In the genomic region with DNA sequence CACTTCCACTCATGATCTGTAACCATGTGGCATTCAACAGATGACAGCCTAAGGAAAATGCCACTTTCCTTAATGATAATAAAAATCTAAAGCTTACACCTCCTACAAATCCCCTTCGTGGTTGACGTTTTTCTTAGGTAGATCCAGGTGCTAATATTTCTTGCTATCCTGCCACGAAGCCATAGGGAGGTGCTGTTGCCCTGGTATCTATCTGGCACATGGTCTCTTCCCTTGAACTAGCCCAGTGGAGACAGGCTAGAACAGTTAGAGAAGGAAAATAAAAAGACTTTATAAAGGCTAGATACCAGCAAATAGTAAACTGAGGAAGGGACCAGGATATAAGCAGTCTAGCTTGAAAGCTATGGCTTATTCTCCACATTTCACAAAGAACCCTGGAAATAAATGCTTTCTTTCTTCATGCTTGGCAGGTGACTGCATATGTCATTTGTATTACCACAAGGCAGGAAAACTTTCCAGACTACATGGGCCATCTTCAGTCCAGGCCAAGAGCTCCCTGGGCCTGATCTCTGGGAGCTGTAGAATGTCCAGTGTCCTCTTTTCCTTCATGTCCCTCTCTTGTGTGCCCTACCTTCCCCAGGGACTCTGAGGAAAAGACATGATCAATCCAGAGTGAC, we compare ENCODE assay signal across 10 cellular contexts. TPM values are rescaled to one million over a fixed set of nuclear protein-coding genes. Genes with fewer than 3 reads are reported as not detected.
DNase-seq lines count a peak whose midpoint lies in the region; TF ChIP-seq lines count a peak whose summit lies in the region.
"Had no signal": no experiment of that assay in that cellular context is flagged by ENCODE, and none has a peak within 500 bp of the region (broad histone marks: within the 10 kb centered on the region; RNA-seq: fewer than 3 reads in every experiment).

No MANE protein-coding gene starts in this region.

- H3K4me3 ChIP-seq in Jurkat, Clone E6-1 (ENCODE audit: low read length): no peak overlapping the region
- no peak overlapping the region for H3K4me3 ChIP-seq in osteoblast (ENCODE audit: insufficient read depth, low read length)
- H3K4me3 ChIP-seq: SJSA1 had no signal

- H4K20me1 ChIP-seq in osteoblast (ENCODE audit: insufficient read depth, low read length): no peaks in the 10 kb centered on the region

- H3K36me3 ChIP-seq in osteoblast (ENCODE audit: insufficient read depth, low read length): no peaks in the 10 kb centered on the region
- H3K36me3 ChIP-seq: SJSA1 had no signal

- peak; percentile 47 for TF ChIP-seq CTCF in GM13976 (IDR thresholded peaks at IDR 0.05; ENCODE audit: borderline replicate concordance, control extremely low read depth, extremely low read depth, insufficient read depth, missing control alignments)
- TF ChIP-seq CTCF in RWPE1 (conservative IDR thresholded peaks at IDR 0.05; ENCODE audit: low read depth): 0 out of 2 replicates have a peak, but pooled peaks have one; percentile 8
- no peak for TF ChIP-seq CTCF in osteoblast (IDR thresholded peaks at IDR 0.05; ENCODE audit: extremely low read depth, low read depth, low read length)

- H3K4me1 ChIP-seq in osteoblast (ENCODE audit: insufficient read depth, low read length): no peaks in the 10 kb centered on the region
- H3K4me1 ChIP-seq: SJSA1 had no signal

- CTCF ChIA-PET in RWPE1 (lab: Yijun Ruan, JAX): no interaction called here

- H2AFZ ChIP-seq in osteoblast (ENCODE audit: low read length): no peak overlapping the region

- H3K9me3 ChIP-seq in osteoblast (ENCODE audit: low read depth, low read length): no peaks in the 10 kb centered on the region
- H3K9me3 ChIP-seq: SJSA1 had no signal

- H3K27me3 ChIP-seq in osteoblast (ENCODE audit: insufficient read depth, low read length): no peaks in the 10 kb centered on the region
- H3K27me3 ChIP-seq: SJSA1 had no signal

- no peak overlapping the region for H3K4me2 ChIP-seq in osteoblast (ENCODE audit: insufficient read depth, low read length)

- in situ Hi-C loops in GM13976 (cut with MboI; ENCODE audit: low sequenced_read_pairs, unreplicated experiment): loop anchor here (10.0 kb wide), 1 partner anchor 274 kb away; no protein-coding TSS in a partner anchor

- DNase-seq in GM13976 (ENCODE audit: low spot score) (peak; percentile 46), RWPE1 (ENCODE audit: low spot score) (peak; percentile 29), iPS DF 4.7 (ENCODE audit: extremely low read depth, low spot score) (peak; percentile 46), cortex of kidney (lab: John Stamatoyannopoulos, UW) (no peak), osteoblast (ENCODE audit: insufficient read length, low spot score, missing footprints) (no peak)
- DNase-seq in Jurkat, Clone E6-1 (ENCODE audit: low read depth, low spot score): peak; percentile 24
- DNase-seq in activated naive CD4-positive, alpha-beta T cell (lab: John Stamatoyannopoulos, UW): no peak

- POLR2A ChIA-PET in RWPE1 (lab: Yijun Ruan, JAX; ENCODE audit: low non-redundant PET): no interaction called here

- no peaks in the 10 kb centered on the region for H3K79me2 ChIP-seq in osteoblast (ENCODE audit: insufficient read depth, low read length)

- no peak overlapping the region for H3K27ac ChIP-seq in RWPE1
- no peak overlapping the region for H3K27ac ChIP-seq in osteoblast (ENCODE audit: low read depth, low read length)
- H3K27ac ChIP-seq: SJSA1 had no signal

RNA-seq across cellular contexts. Expression of gene SPIC, which starts 15.3 kb away (rescaled TPM):
- polyA plus RNA-seq in Jurkat, Clone E6-1 (2012; ENCODE audit: insufficient read depth, insufficient read length): not detected
- not detected in 2 replicates for total RNA-seq in osteoblast
- total RNA-seq: glomerular endothelial cell, SJSA1, subcutaneous adipose tissue had no signal

Comparison
In these comparisons a context has a peak if more than half of its experiments do, and no peak if none do; other contexts are left out.
1. DNase-seq: peak in GM13976 (single experiment), Jurkat, Clone E6-1 (single experiment), RWPE1 (single experiment) and iPS DF 4.7 (single experiment); none in cortex of kidney (single experiment), osteoblast (single experiment) and activated naive CD4-positive, alpha-beta T cell (0 of 4).